In genomic region chr7:132653364-132653930, GRCh38 we compare ENCODE assay signal across 16 cellular contexts.
A peak's percentile ranks its signal among the peaks of the same experiment; 100 is the strongest.
DNase-seq lines count a peak whose midpoint lies in the region; ATAC-seq, FAIRE-seq and TF ChIP-seq lines count a peak whose summit lies in the region.
"Had no signal": no experiment of that assay in that cellular context is flagged by ENCODE, and none has a peak within 500 bp of the region (broad histone marks: within the 10 kb centered on the region; RNA-seq: fewer than 3 reads in every experiment).

No MANE protein-coding gene starts in this region.

- H3K36me3 ChIP-seq in OCI-LY3 (replicated peaks; ENCODE audit: low read depth, low read length) = peaks cover 11% of the 10 kb centered on the region
- H3K36me3 ChIP-seq: HAP-1, tibial nerve had no signal

- H3K27me3 Mint-ChIP-seq in activated naive CD8-positive, alpha-beta T cell treated with anti-CD3 and anti-CD28 coated beads, Interleukin-2, amount 50 U/mL, for 24 hours = no peaks in the 10 kb centered on the region
- no peaks in the 10 kb centered on the region for H3K27me3 Mint-ChIP-seq in activated naive CD8-positive, alpha-beta T cell treated with anti-CD3 and anti-CD28 coated beads for 36 hours
- H3K27me3 Mint-ChIP-seq: activated naive CD8-positive, alpha-beta T cell treated with anti-CD3 and anti-CD28 coated beads, Interleukin-2, amount 10 ng/mL, durations not matched to agents 7 days and 5 days; central memory CD8-positive, alpha-beta T cell had no signal

- no peaks in the 10 kb centered on the region for H3K79me2 ChIP-seq in OCI-LY3 (ENCODE audit: low read length)

- peaks cover 41% of the 10 kb centered on the region for H3K4me1 Mint-ChIP-seq in activated naive CD8-positive, alpha-beta T cell treated with anti-CD3 and anti-CD28 coated beads, Interleukin-2, amount 50 U/mL, for 24 hours
- H3K4me1 Mint-ChIP-seq in activated naive CD8-positive, alpha-beta T cell treated with anti-CD3 and anti-CD28 coated beads for 36 hours = peaks cover 15% of the 10 kb centered on the region

- H3K27ac Mint-ChIP-seq in activated naive CD8-positive, alpha-beta T cell treated with anti-CD3 and anti-CD28 coated beads, Interleukin-2, amount 50 U/mL, for 24 hours = peak overlapping the region; percentile 68
- no peak overlapping the region for H3K27ac Mint-ChIP-seq in activated naive CD8-positive, alpha-beta T cell treated with anti-CD3 and anti-CD28 coated beads for 36 hours

- FAIRE-seq in frontal cortex (lab: Jason Lieb, UNC) = no peak
- FAIRE-seq: A549, endometrium, keratinocyte had no signal

- peak overlapping the region; percentile 87 for H3K4me2 ChIP-seq in OCI-LY3 (ENCODE audit: low read length)
- H3K4me2 ChIP-seq: A549 had no signal

- H3K4me1 ChIP-seq in OCI-LY3 (ENCODE audit: low read length) = peaks cover 57% of the 10 kb centered on the region
- H3K4me1 ChIP-seq: HAP-1 had no signal

- H3K27me3 ChIP-seq in OCI-LY3 (ENCODE audit: low read depth, low read length) = no peaks in the 10 kb centered on the region; the same call in 1 of the 2 replicates
- H3K27me3 ChIP-seq: tibial nerve had no signal

- TF ChIP-seq CTCF in OCI-LY3 (IDR thresholded peaks at IDR 0.05; ENCODE audit: low read depth, low read length) = no peak

- peak overlapping the region; percentile 63 for H2AFZ ChIP-seq in OCI-LY3 (ENCODE audit: low read depth, low read length)

- H4K20me1 ChIP-seq in OCI-LY3 (ENCODE audit: insufficient read depth, low read length) = no peaks in the 10 kb centered on the region

- peak overlapping the region; percentile 78 for H3K27ac ChIP-seq in OCI-LY3 (ENCODE audit: low read length)
- H3K27ac ChIP-seq: A549, tibial nerve had no signal

- ATAC-seq in activated naive CD8-positive, alpha-beta T cell treated with anti-CD3 and anti-CD28 coated beads, Interleukin-2, amount 50 U/mL, for 24 hours = no peak
- ATAC-seq in HG03108 (IDR thresholded peaks at IDR 0.05; ENCODE audit: unreplicated experiment) = peak; percentile 34

- H3K4me3 ChIP-seq in OCI-LY3 (ENCODE audit: low read length) = no peak overlapping the region; the same call in 1 of the 2 replicates
- H3K4me3 ChIP-seq: A549, HAP-1, tibial nerve had no signal

- no peak overlapping the region; the same call in 1 of the 2 replicates for H3K9ac ChIP-seq in OCI-LY3 (ENCODE audit: low read length)

- H3K9me3 ChIP-seq in OCI-LY3 (ENCODE audit: insufficient read depth, low read length) = peaks cover 18% of the 10 kb centered on the region; the same call in 1 of the 2 replicates
- H3K9me3 ChIP-seq: A549, HAP-1 had no signal

- H3K9me3 Mint-ChIP-seq in activated naive CD8-positive, alpha-beta T cell treated with anti-CD3 and anti-CD28 coated beads, Interleukin-2, amount 50 U/mL, for 24 hours = peaks cover 3% of the 10 kb centered on the region
- H3K9me3 Mint-ChIP-seq in activated naive CD8-positive, alpha-beta T cell treated with anti-CD3 and anti-CD28 coated beads for 36 hours = peaks cover 11% of the 10 kb centered on the region
- H3K9me3 Mint-ChIP-seq: central memory CD8-positive, alpha-beta T cell had no signal

- H3K36me3 Mint-ChIP-seq in activated naive CD8-positive, alpha-beta T cell treated with anti-CD3 and anti-CD28 coated beads, Interleukin-2, amount 50 U/mL, for 24 hours (ENCODE audit: low read depth) = no peaks in the 10 kb centered on the region
- H3K36me3 Mint-ChIP-seq in activated naive CD8-positive, alpha-beta T cell treated with anti-CD3 and anti-CD28 coated beads for 36 hours = no peaks in the 10 kb centered on the region
- H3K36me3 Mint-ChIP-seq: activated naive CD8-positive, alpha-beta T cell treated with anti-CD3 and anti-CD28 coated beads, Interleukin-2, amount 10 ng/mL, durations not matched to agents 7 days and 5 days had no signal

- no peak for DNase-seq in activated naive CD8-positive, alpha-beta T cell treated with anti-CD3 and anti-CD28 coated beads, Interleukin-2, amount 50 U/mL, for 24 hours
- no peak for DNase-seq in activated naive CD8-positive, alpha-beta T cell treated with anti-CD3 and anti-CD28 coated beads for 36 hours
- DNase-seq in NOMO-1 (lab: John Stamatoyannopoulos, UW; ENCODE audit: unreplicated experiment in 2 of 2) (no peak), dedifferentiated amniotic fluid mesenchymal stem cell (ENCODE audit: extremely low spot score) (no peak), frontal cortex (ENCODE audit: low spot score in 2 of 2) (no peak), NCI-H748 treated with DMSO at 0.1 percent for 48 hours (lab: John Stamatoyannopoulos, UW) (no peak)
- DNase-seq: activated naive CD8-positive, alpha-beta T cell treated with anti-CD3 and anti-CD28 coated beads, Interleukin-2, amount 10 ng/mL, durations not matched to agents 7 days and 5 days; NCI-H187 treated with DMSO at 0.1 percent for 48 hours had no signal

- no peak overlapping the region for H3K4me3 Mint-ChIP-seq in activated naive CD8-positive, alpha-beta T cell treated with anti-CD3 and anti-CD28 coated beads, Interleukin-2, amount 50 U/mL, for 24 hours
- H3K4me3 Mint-ChIP-seq in activated naive CD8-positive, alpha-beta T cell treated with anti-CD3 and anti-CD28 coated beads for 36 hours = no peak overlapping the region
- H3K4me3 Mint-ChIP-seq: central memory CD8-positive, alpha-beta T cell had no signal
